8 cellular contexts compared by ENCODE assay signal in the genomic region with DNA sequence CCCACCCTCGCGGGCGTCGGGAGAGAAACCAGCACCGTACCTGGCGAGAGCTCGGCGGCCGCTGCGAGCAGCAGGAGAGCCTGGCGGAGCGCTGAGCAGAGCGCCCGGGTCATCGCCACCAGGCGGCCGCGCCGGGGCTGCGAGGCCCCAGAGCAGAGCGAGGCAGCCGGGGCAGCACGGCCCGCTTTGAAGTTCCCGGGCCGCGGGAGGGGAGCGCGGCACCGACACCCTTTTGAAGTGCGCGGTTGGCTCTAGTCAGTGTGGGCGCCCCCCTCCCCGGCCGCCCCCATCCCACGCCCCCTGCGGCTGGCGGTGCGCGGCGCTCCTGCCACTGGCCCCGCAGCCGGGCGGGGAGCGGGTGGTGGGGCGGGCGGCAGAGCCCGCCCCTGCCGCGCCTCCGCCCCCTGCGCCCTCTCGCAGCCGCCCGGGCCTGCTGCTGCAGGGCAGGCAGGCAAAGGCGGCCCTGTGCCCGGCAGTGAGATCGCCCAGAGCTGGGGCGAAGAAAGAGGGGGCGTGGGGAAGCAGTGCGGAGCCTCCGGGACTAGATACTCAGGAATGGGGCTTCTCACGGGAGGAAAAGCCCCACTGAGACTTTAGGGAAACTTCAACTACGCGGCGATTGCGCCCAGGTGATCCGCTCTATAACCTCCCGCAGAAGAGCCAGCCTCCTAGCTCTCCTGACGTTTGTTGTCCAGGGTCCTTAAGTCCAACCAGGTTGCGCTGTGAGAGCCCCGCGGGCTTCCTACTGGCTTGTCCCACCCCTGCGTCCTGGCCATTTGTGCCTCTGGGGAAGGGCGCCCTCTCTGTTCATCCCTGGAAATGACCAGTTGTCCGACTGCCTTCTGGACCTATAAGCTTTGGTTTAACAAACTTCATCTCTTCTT. TPM values are rescaled to one million over a fixed set of nuclear protein-coding genes. Genes with fewer than 3 reads are reported as not detected.
DNase-seq lines count a peak whose midpoint lies in the region; ATAC-seq, FAIRE-seq and TF ChIP-seq lines count a peak whose summit lies in the region.

A gene (minus strand): TSS at position 333 of the 884 bp plus-strand sequence. CDS start 220 bp downstream, at position 113.

- H3K4me3 ChIP-seq in right cardiac atrium (ENCODE audit: low read length) (peak within 1 kb of the TSS; percentile 75), psoas muscle (peak within 1 kb of the TSS; percentile 77), urinary bladder (ENCODE audit: low read depth, low read length) (peak within 1 kb of the TSS; percentile 54)

- H3K36me3 ChIP-seq in psoas muscle (ENCODE audit: insufficient read depth in 1 of 2, low read depth in 1 of 2): no peaks in the 10 kb centered on the region
- no peaks in the 10 kb centered on the region for H3K36me3 ChIP-seq in urinary bladder (ENCODE audit: insufficient read depth)

- TF ChIP-seq CTCF in psoas muscle (IDR thresholded peaks at IDR 0.05): peak; percentile 49

- intact Hi-C loops in right cardiac atrium (cut with DNase I): no loop called here
- intact Hi-C loops in psoas muscle (cut with DNase I): loop anchor here in 1 of 2 donors (10.0 kb wide), 1 partner anchor 376 kb away; no protein-coding TSS in a partner anchor

- H3K27me3 ChIP-seq in right cardiac atrium (ENCODE audit: control insufficient read depth, insufficient read depth): no peaks in the 10 kb centered on the region
- H3K27me3 ChIP-seq in psoas muscle (ENCODE audit: insufficient read depth in 3 of 3, low read length in 2 of 3): peaks cover 0 to 6% (median 0%) of the 10 kb centered on the region in 3 donors

- under 1% methylated on average over 76 of the region's 76 CpGs for WGBS in right cardiac atrium
- 0 to 1% (median 1%) methylated on average over 53 to 76 of the region's 76 CpGs for WGBS in psoas muscle, 3 donors
- under 1% methylated on average over 76 of the region's 76 CpGs for WGBS in urinary bladder

- TF ChIP-seq POLR2A in H54 (IDR thresholded peaks at IDR 0.05; ENCODE audit: low read depth, low read length): no peak

- ATAC-seq in right cardiac atrium (peak; percentile 93 to 96), psoas muscle (peak; percentile 83 to 91 (median 88))

- in situ Hi-C loops in G401 (cut with HindIII; ENCODE audit: low sequenced_read_pairs): no loop called here

- H3K4me1 ChIP-seq in right cardiac atrium (ENCODE audit: control insufficient read depth, insufficient read depth, low read length) (peaks cover 3% of the 10 kb centered on the region), psoas muscle (no peaks in the 10 kb centered on the region), urinary bladder (ENCODE audit: insufficient read depth) (no peaks in the 10 kb centered on the region)

- H3K9me3 ChIP-seq in right cardiac atrium (ENCODE audit: control insufficient read depth, low read length): no peaks in the 10 kb centered on the region
- no peaks in the 10 kb centered on the region for H3K9me3 ChIP-seq in psoas muscle

- DNase-seq in G401 (ENCODE audit: low spot score) (peak; percentile 32), H54 (ENCODE audit: insufficient read length, low spot score) (peak; percentile 50), LoVo (ENCODE audit: low spot score) (peak; percentile 64), SW 1271 (lab: John Stamatoyannopoulos, UW) (peak; percentile 68 to 76), right cardiac atrium (peak; percentile 48 to 81 (median 74)), psoas muscle (peak; percentile 58 to 76)

- H3K27ac ChIP-seq in angular gyrus (ENCODE audit: low read depth, low read length) (peak within 1 kb of the TSS; percentile 82), right cardiac atrium (ENCODE audit: low read length) (peak within 1 kb of the TSS; percentile 63), psoas muscle (peak within 1 kb of the TSS; percentile 61), urinary bladder (ENCODE audit: low read depth) (no peak within 1 kb of the TSS)

- no peak for FAIRE-seq in H54 (lab: Jason Lieb, UNC)

RNA-seq across cellular contexts. Expression of the gene that starts here (rescaled TPM):
- not detected in 2 replicates for total RNA-seq in G401 (2014; rRNA removed; shearing (Covaris generic))
- total RNA-seq in right cardiac atrium (1 to 10 TPM in 3 of 4 donors, under 1 TPM in 1; 0.69 to 2.9 (median 1.1) TPM), psoas muscle (1 to 10 TPM; 1.1 to 1.9 (median 1.5) TPM), urinary bladder (0.37 TPM)
- polyA plus RNA-seq in right cardiac atrium (0.36 TPM), psoas muscle (under 1 TPM; 0.13 to 0.77 (median 0.34) TPM), urinary bladder (0.67 TPM)

Comparison
In these comparisons a context has a peak if more than half of its experiments do, and no peak if none do; other contexts are left out.
1. Peak in DNase-seq in G401; RNA of the gene not detected or under 1 TPM.